Comparison of ENCODE assay signal across 9 cellular contexts in genomic region chr10:120456143-120456625, GRCh38. TPM values are rescaled to one million over a fixed set of nuclear protein-coding genes. Genes with fewer than 3 reads are reported as not detected.
A peak's percentile ranks its signal among the peaks of the same experiment; 100 is the strongest.
DNase-seq lines count a peak whose midpoint lies in the region; FAIRE-seq and TF ChIP-seq lines count a peak whose summit lies in the region.
"Had no signal": no experiment of that assay in that cellular context is flagged by ENCODE, and none has a peak within 500 bp of the region (broad histone marks: within the 10 kb centered on the region; RNA-seq: fewer than 3 reads in every experiment).

No MANE protein-coding gene starts in this region.

- in situ Hi-C loops in GM23248 (cut with MboI), result no loop called here

- FAIRE-seq in GM12892 (lab: Jason Lieb, UNC), result no peak

- peaks cover 57% of the 10 kb centered on the region for H3F3A ChIP-seq in GM23248 (ENCODE audit: insufficient read depth)

- no peaks in the 10 kb centered on the region for H3K27me3 ChIP-seq in GM23248 (replicated peaks; ENCODE audit: insufficient read depth)
- H3K27me3 ChIP-seq in iPS DF 6.9 (ENCODE audit: control insufficient read depth, insufficient read depth, low read length), result peaks cover 24% of the 10 kb centered on the region
- H3K27me3 ChIP-seq in sigmoid colon, result peaks cover 9 to 44% (median 24%) of the 10 kb centered on the region in 3 donors

- no peak for TF ChIP-seq CTCF in sigmoid colon (IDR thresholded peaks at IDR 0.05)

- peak overlapping the region; percentile 77 for H3K4me3 ChIP-seq in GM23248
- peak overlapping the region; percentile 40; the same call in 1 of the 2 replicates for H3K4me3 ChIP-seq in SK-N-MC
- H3K4me3 ChIP-seq in iPS DF 6.9 (ENCODE audit: low read length), result peak overlapping the region; percentile 25; the same call in 1 of the 2 replicates
- H3K4me3 ChIP-seq in sigmoid colon, result peak overlapping the region in 3 of 4 donors; percentile 47 to 59 (median 56)

- H2AFZ ChIP-seq in GM23248, result peak overlapping the region; percentile 16; the same call in 1 of the 2 replicates

- H3K4me1 ChIP-seq in GM23248 (ENCODE audit: insufficient read depth), result peaks cover 54% of the 10 kb centered on the region
- H3K4me1 ChIP-seq in iPS DF 6.9 (ENCODE audit: control insufficient read depth, insufficient read depth, low read length), result peaks cover 2% of the 10 kb centered on the region; the same call in 1 of the 2 replicates
- H3K4me1 ChIP-seq in sigmoid colon, result peaks cover 0 to 18% (median 18%) of the 10 kb centered on the region in 4 donors

- no peaks in the 10 kb centered on the region for H4K20me1 ChIP-seq in GM23248 (ENCODE audit: insufficient read depth)

- WGBS in GM23248 (ENCODE audit: low coverage in 1 of 2, low lambda C conversion rate in 2 of 2, missing lambda C conversion rate in 2 of 2), 2 experiments, result 46 to 60% methylated on average over 15 to 16 of the region's 16 CpGs
- WGBS in iPS DF 6.9 (ENCODE audit: insufficient coverage, insufficient read length), result no CpG with 5 or more reads among the region's 16 CpGs
- WGBS in sigmoid colon, 2 donors, result 7 to 11% methylated on average over 16 of the region's 16 CpGs

- no peak for DNase-seq in GM23248
- no peak for DNase-seq in SK-N-MC (ENCODE audit: low read depth, low spot score)
- DNase-seq in iPS DF 6.9 (ENCODE audit: low read depth, low spot score), result no peak
- no peak for DNase-seq in sigmoid colon
- no peak for DNase-seq in GM12892 (ENCODE audit: insufficient read length)
- no peak for DNase-seq in posterior vena cava (ENCODE audit: low spot score)
- no peak for DNase-seq in NCI-H2227 (lab: John Stamatoyannopoulos, UW; ENCODE audit: unreplicated experiment)
- DNase-seq in middle frontal gyrus (ENCODE audit: extremely low spot score, low spot score), result no peak
- DNase-seq: activated CD4-positive, alpha-beta memory T cell treated with anti-CD3 and anti-CD28 coated beads for 36 hours had no signal

- peak overlapping the region; percentile 91 for H3K4me2 ChIP-seq in GM23248 (ENCODE audit: unreplicated experiment)

- no peak for TF ChIP-seq EP300 in sigmoid colon (IDR thresholded peaks at IDR 0.05)

- intact Hi-C loops in sigmoid colon (cut with DNase I), result no loop called here
- intact Hi-C loops in posterior vena cava (cut with DNase I), result no loop called here

- H3K9ac ChIP-seq in GM23248, result peak overlapping the region; percentile 92
- no peak overlapping the region for H3K9ac ChIP-seq in SK-N-MC (ENCODE audit: insufficient read length)

- peaks cover 12% of the 10 kb centered on the region for H3K79me2 ChIP-seq in GM23248 (ENCODE audit: insufficient read depth)

- no peaks in the 10 kb centered on the region for H3K36me3 ChIP-seq in GM23248 (ENCODE audit: low read depth)
- no peaks in the 10 kb centered on the region for H3K36me3 ChIP-seq in SK-N-MC (ENCODE audit: insufficient read depth, low read length)
- no peaks in the 10 kb centered on the region for H3K36me3 ChIP-seq in iPS DF 6.9 (ENCODE audit: control insufficient read depth, insufficient read depth, low read length)
- H3K36me3 ChIP-seq in sigmoid colon, result no peaks in the 10 kb centered on the region

- H3K9me2 ChIP-seq in GM23248 (ENCODE audit: insufficient read depth), result no peaks in the 10 kb centered on the region

- H3K27ac ChIP-seq in GM23248 (no peak overlapping the region), SK-N-MC (no peak overlapping the region), iPS DF 6.9 (ENCODE audit: low read length) (no peak overlapping the region), sigmoid colon (no peak overlapping the region)

- TF ChIP-seq POLR2A in sigmoid colon (IDR thresholded peaks at IDR 0.05) (no peak), GM12892 (IDR thresholded peaks at IDR 0.05; ENCODE audit: low read depth, low read length) (no peak)

- H3K9me3 ChIP-seq in GM23248 (ENCODE audit: low read depth) (no peaks in the 10 kb centered on the region), SK-N-MC (ENCODE audit: low read depth, low read length) (no peaks in the 10 kb centered on the region), iPS DF 6.9 (ENCODE audit: control insufficient read depth, insufficient read depth, low read length) (no peaks in the 10 kb centered on the region), sigmoid colon (no peaks in the 10 kb centered on the region)

RNA-seq across cellular contexts. Expression of gene PLPP4, which starts 0.8 kb away (rescaled TPM):
- total RNA-seq in GM23248 (2014; rRNA removed; shearing (Covaris generic)), result 22.5 and 30.0 TPM in 2 replicates
- polyA plus RNA-seq in GM23248 (2016; fragmentation: Nextera tagmentation; extraction: Ambion mirVana), result 32.1 and 34.4 TPM in 2 replicates
- 1 to 10 TPM; 1.7 to 3.2 (median 2.7) TPM for total RNA-seq in sigmoid colon
- polyA plus RNA-seq in sigmoid colon, result under 1 TPM in 1 of 3 donors, not detected in 2; 0.96 TPM
- polyA plus RNA-seq in GM12892 (2012; ENCODE audit: missing spikeins), result not detected
- not detected for total RNA-seq in posterior vena cava
- total RNA-seq: activated CD4-positive, alpha-beta memory T cell treated with anti-CD3 and anti-CD28 coated beads for 36 hours had no signal

Comparison
In these comparisons a context has a peak if more than half of its experiments do, and no peak if none do; other contexts are left out.
1. H3K4me3 ChIP-seq: peak in every context shown above with its lines; median percentile 77 in GM23248; 56 in sigmoid colon; 40 in SK-N-MC; 25 in iPS DF 6.9.